In genomic region chr9:93964685-93965084, GRCh38 we compare ENCODE assay signal across 22 cellular contexts. TPM values are rescaled to one million over a fixed set of nuclear protein-coding genes. Genes with fewer than 3 reads are reported as not detected.
"Had no signal": no experiment of that assay in that cellular context is flagged by ENCODE, and none has a peak within 500 bp of the region (broad histone marks: within the 10 kb centered on the region; RNA-seq: fewer than 3 reads in every experiment).

No MANE protein-coding gene starts in this region.

- H3K36me3 ChIP-seq: ascending aorta, gastroesophageal sphincter, heart left ventricle, left lung, pancreas, right lobe of liver, tibial artery had no signal

- H3K4me1 ChIP-seq: right lobe of liver had no signal

- H3K9me3 ChIP-seq: ascending aorta, gastroesophageal sphincter, heart left ventricle, left lung, pancreas, right lobe of liver, tibial artery had no signal

- DNase-seq: activated CD4-positive, alpha-beta T cell treated with anti-CD3 and anti-CD28 coated beads, Interleukin-2, amount 10 ng/mL, durations not matched to agents 7 days and 5 days; activated CD8-positive, alpha-beta T cell treated with anti-CD3 and anti-CD28 coated beads, Interleukin-2, amount 10 ng/mL, durations not matched to agents 7 days and 5 days; activated naive CD4-positive, alpha-beta T cell treated with anti-CD3 and anti-CD28 coated beads, Interleukin-2, amount 10 ng/mL, durations not matched to agents 7 days and 5 days; effector CD4-positive, alpha-beta T cell; left lung; midbrain; right lobe of liver; stimulated activated CD4-positive, alpha-beta T cell treated with anti-CD3 and anti-CD28 coated beads, Interleukin-4, amount 100 ng/mL, for 4 hours; stimulated activated naive B cell treated with anti-CD40 and anti-IgM and Interleukin-4, amounts not matched to agents 10 μg/mL and 1 μg/mL and 100 μg/mL, for 72 hours; tibial artery had no signal

- H3K4me3 Mint-ChIP-seq: activated CD4-positive, alpha-beta T cell treated with anti-CD3 and anti-CD28 coated beads, Interleukin-2, amount 10 ng/mL, durations not matched to agents 7 days and 5 days; activated CD8-positive, alpha-beta T cell treated with anti-CD3 and anti-CD28 coated beads, Interleukin-2, amount 10 ng/mL, durations not matched to agents 7 days and 5 days; activated naive CD4-positive, alpha-beta T cell treated with anti-CD3 and anti-CD28 coated beads, Interleukin-2, amount 10 ng/mL, durations not matched to agents 7 days and 5 days; neural crest cell; stimulated activated naive B cell treated with anti-CD40 and anti-IgM and Interleukin-4, amounts not matched to agents 10 μg/mL and 1 μg/mL and 100 μg/mL, for 72 hours; T-helper 1 cell treated with Interleukin-12 subunit alpha and Interleukin-12 subunit beta and Interleukin-4 antibody, amounts not matched to agents 30 μg/mL and 1 μg/mL, for 36 hours had no signal

- H3K27ac Mint-ChIP-seq: activated CD4-positive, alpha-beta T cell treated with anti-CD3 and anti-CD28 coated beads, Interleukin-2, amount 10 ng/mL, durations not matched to agents 7 days and 5 days; activated CD8-positive, alpha-beta T cell treated with anti-CD3 and anti-CD28 coated beads, Interleukin-2, amount 10 ng/mL, durations not matched to agents 7 days and 5 days; activated naive CD4-positive, alpha-beta T cell treated with anti-CD3 and anti-CD28 coated beads, Interleukin-2, amount 10 ng/mL, durations not matched to agents 7 days and 5 days; stimulated activated naive B cell treated with anti-CD40 and anti-IgM and Interleukin-4, amounts not matched to agents 10 μg/mL and 1 μg/mL and 100 μg/mL, for 72 hours; T-helper 1 cell treated with Interleukin-12 subunit alpha and Interleukin-12 subunit beta and Interleukin-4 antibody, amounts not matched to agents 30 μg/mL and 1 μg/mL, for 36 hours had no signal

- H3K9me3 Mint-ChIP-seq: activated CD4-positive, alpha-beta T cell treated with anti-CD3 and anti-CD28 coated beads, Interleukin-2, amount 10 ng/mL, durations not matched to agents 7 days and 5 days; activated naive CD4-positive, alpha-beta T cell treated with anti-CD3 and anti-CD28 coated beads, Interleukin-2, amount 10 ng/mL, durations not matched to agents 7 days and 5 days; neural crest cell; stimulated activated naive B cell treated with anti-CD40 and anti-IgM and Interleukin-4, amounts not matched to agents 10 μg/mL and 1 μg/mL and 100 μg/mL, for 72 hours; T-helper 1 cell treated with Interleukin-12 subunit alpha and Interleukin-12 subunit beta and Interleukin-4 antibody, amounts not matched to agents 30 μg/mL and 1 μg/mL, for 36 hours had no signal

- H3K27ac ChIP-seq: ascending aorta, gastroesophageal sphincter, heart left ventricle, left lung, pancreas, right lobe of liver, tibial artery had no signal

- H3K4me3 ChIP-seq: ascending aorta, gastroesophageal sphincter, heart left ventricle, left lung, pancreas, right lobe of liver, tibial artery had no signal

- H3K36me3 Mint-ChIP-seq: activated naive CD4-positive, alpha-beta T cell treated with anti-CD3 and anti-CD28 coated beads, Interleukin-2, amount 10 ng/mL, durations not matched to agents 7 days and 5 days had no signal

- ATAC-seq: activated CD4-positive, CD25-positive, alpha-beta regulatory T cell treated with anti-CD3 and anti-CD28 coated beads, Interleukin-2, amount 50 U/mL, for 24 hours; activated CD8-positive, alpha-beta T cell treated with anti-CD3 and anti-CD28 coated beads, Interleukin-2, amount 10 ng/mL, durations not matched to agents 7 days and 5 days; gastroesophageal sphincter; heart left ventricle; left lung; pancreas; right lobe of liver; stimulated activated naive B cell treated with anti-CD40 and anti-IgM and Interleukin-4, amounts not matched to agents 10 μg/mL and 1 μg/mL and 100 μg/mL, for 72 hours had no signal

RNA-seq across cellular contexts. Expression of gene BARX1, which starts 9.5 kb away (rescaled TPM):
- total RNA-seq: activated CD4-positive, alpha-beta T cell treated with anti-CD3 and anti-CD28 coated beads, Interleukin-2, amount 10 ng/mL, durations not matched to agents 7 days and 5 days; ascending aorta; heart left ventricle; kidney epithelial cell; left lung; lung microvascular endothelial cell; myocyte; right lobe of liver; subcutaneous adipose tissue; urinary bladder had no signal
